ENCODE assay signal across 8 cellular contexts in genomic region chr3:129388791-129389571, GRCh38. TPM values are rescaled to one million over a fixed set of nuclear protein-coding genes. Genes with fewer than 3 reads are reported as not detected.
DNase-seq lines count a peak whose midpoint lies in the region; ATAC-seq, FAIRE-seq and TF ChIP-seq lines count a peak whose summit lies in the region.
"Not testable (repeated sequence)": the region's sequence is repeated elsewhere in the genome, so short reads cannot be mapped to it uniquely, and the experiment has no call there.

No MANE protein-coding gene starts in this region.

- H4K20me1 ChIP-seq in K562 (replicated peaks; ENCODE audit: control insufficient read depth, insufficient read depth, low read length); hepatocyte (ENCODE audit: insufficient read depth, poor library complexity, severe bottlenecking): not testable (repeated sequence)

- TF ChIP-seq CTCF in AG04450 (IDR thresholded peaks at IDR 0.05; ENCODE audit: low read depth, low read length); HFF-Myc (IDR thresholded peaks at IDR 0.05; ENCODE audit: low read depth, low read length, missing control alignments); RWPE2 (IDR thresholded peaks at IDR 0.05; ENCODE audit: poor library complexity, severe bottlenecking); K562 (IDR thresholded peaks at IDR 0.05 in 2 of 3, conservative IDR thresholded peaks at IDR 0.05 in 1 of 3; ENCODE audit: insufficient read depth in 2 of 3, low read depth in 1 of 3, low read length in 3 of 3); esophagus squamous epithelium (IDR thresholded peaks at IDR 0.05); hepatocyte (IDR thresholded peaks at IDR 0.05; ENCODE audit: poor library complexity): not testable (repeated sequence)

- H2AFZ ChIP-seq in K562 (ENCODE audit: low read depth, low read length); hepatocyte: not testable (repeated sequence)

- intact Hi-C loops in K562 (cut with micrococcal nuclease): loop anchor here (10.0 kb wide), 1 partner anchor 216 kb away; the partner anchor contains the start of gene PLXND1
- intact Hi-C loops in esophagus squamous epithelium (cut with DNase I): not testable (repeated sequence)

- peaks cover 36 to 53% of the 10 kb centered on the region in 2 donors for H3K36me3 Mint-ChIP-seq in stimulated activated naive B cell treated with anti-CD40 and anti-IgM and Interleukin-4, amounts not matched to agents 10 μg/mL and 1 μg/mL and 100 μg/mL, for 72 hours

- peak; percentile 77 for ATAC-seq in RWPE2 (ENCODE audit: low read depth)
- ATAC-seq in K562; stimulated activated naive B cell treated with anti-CD40 and anti-IgM and Interleukin-4, amounts not matched to agents 10 μg/mL and 1 μg/mL and 100 μg/mL, for 72 hours (replicated peaks): not testable (repeated sequence)

- not testable (repeated sequence) for H3K9me2 ChIP-seq in hepatocyte (replicated peaks; ENCODE audit: insufficient read depth)

- BruUV-seq in K562 (replicated peaks; lab: Mats Ljungman, UMichigan): not testable (repeated sequence)

- H3K4me1 Mint-ChIP-seq in stimulated activated naive B cell treated with anti-CD40 and anti-IgM and Interleukin-4, amounts not matched to agents 10 μg/mL and 1 μg/mL and 100 μg/mL, for 72 hours: peaks cover 5 to 13% of the 10 kb centered on the region in 2 donors

- not testable (repeated sequence) for TF ChIP-seq EP300 in K562 (IDR thresholded peaks at IDR 0.05; ENCODE audit: low read length)

- peaks cover 35% of the 10 kb centered on the region for H3K36me3 ChIP-seq in RWPE2 (ENCODE audit: low read depth)
- H3K36me3 ChIP-seq in K562 (ENCODE audit: control insufficient read depth, insufficient read depth, low read length): peaks cover 51% of the 10 kb centered on the region; the same call in 2 of the 3 replicates
- peaks cover 0 to 78% (median 5%) of the 10 kb centered on the region in 3 donors for H3K36me3 ChIP-seq in esophagus squamous epithelium
- H3K36me3 ChIP-seq in hepatocyte (replicated peaks; ENCODE audit: insufficient read depth, low read depth): not testable (repeated sequence)

- not testable (repeated sequence) for H3K79me2 ChIP-seq in K562 (ENCODE audit: control insufficient read depth, insufficient read depth, low read length); hepatocyte

- DNase-seq in AG04450 (ENCODE audit: low read depth, low spot score) (peak; percentile 61), HFF-Myc (ENCODE audit: extremely low read depth, low read depth) (peak; percentile 53), myocyte (ENCODE audit: low read depth) (peak; percentile 45)
- not testable (repeated sequence) for DNase-seq in RWPE2 (ENCODE audit: low spot score); K562 (ENCODE audit: extremely low read depth in 1 of 4, low spot score in 3 of 4); esophagus squamous epithelium (lab: John Stamatoyannopoulos, UW); hepatocyte (ENCODE audit: low spot score); stimulated activated naive B cell treated with anti-CD40 and anti-IgM and Interleukin-4, amounts not matched to agents 10 μg/mL and 1 μg/mL and 100 μg/mL, for 72 hours

- WGBS in K562 (ENCODE audit: insufficient coverage, low coverage, missing lambda C conversion rate): 81% methylated on average over 4 of the region's 8 CpGs
- WGBS in esophagus squamous epithelium, 2 donors: 33 to 60% methylated on average over 6 to 7 of the region's 8 CpGs
- WGBS in hepatocyte (ENCODE audit: low lambda C conversion rate, missing lambda C conversion rate): 57% methylated on average over 8 of the region's 8 CpGs

- H3K4me3 ChIP-seq in AG04450 (ENCODE audit: low read depth, low read length); HFF-Myc (replicated peaks; ENCODE audit: low read depth, low read length); RWPE2 (ENCODE audit: severe bottlenecking); K562; esophagus squamous epithelium; hepatocyte: not testable (repeated sequence)

- CTCF ChIA-PET in AG04450 (lab: Charles Lee); K562 (lab: Yijun Ruan, JAX; ENCODE audit: low intra/inter-chr PET ratio): not testable (repeated sequence)

- POLR2A ChIA-PET in AG04450 (lab: Yijun Ruan, JAX) (interaction anchor here (1.3 kb wide), 1 partner anchor 217 kb away, joined by 4 read pairs; no protein-coding TSS in a partner anchor), K562 (lab: Yijun Ruan, JAX) (interaction anchor here (0.6 to 1.2 kb wide), 2 partner anchors 25 to 175 kb away, joined by 3 read pairs; no protein-coding TSS in a partner anchor)

- TF ChIP-seq RAD21 in K562 (CRISPR knock-in tag; conservative IDR thresholded peaks at IDR 0.05 in 1 of 2, IDR thresholded peaks at IDR 0.05 in 1 of 2): not testable (repeated sequence)

- not testable (repeated sequence) for H3K4me2 ChIP-seq in K562 (ENCODE audit: insufficient read depth, low read length); hepatocyte

- not testable (repeated sequence) for H3K9me1 ChIP-seq in K562 (ENCODE audit: control insufficient read depth, insufficient read depth, low read length)

- H3K27ac ChIP-seq in AG04450 (ENCODE audit: low read depth, low read length) (peak overlapping the region; percentile 94), RWPE2 (ENCODE audit: poor library complexity, severe bottlenecking) (peak overlapping the region; percentile 62), esophagus squamous epithelium (peak overlapping the region; percentile 56 to 79 (median 70)), hepatocyte (peak overlapping the region; percentile 46)
- H3K27ac ChIP-seq in K562 (ENCODE audit: extremely low read depth, low read depth, low read length): not testable (repeated sequence)

- H3K9ac ChIP-seq in K562 (ENCODE audit: insufficient read depth in 1 of 2, low read depth in 2 of 2, low read length in 2 of 2): not testable (repeated sequence)

- not testable (repeated sequence) for H3K4me3 Mint-ChIP-seq in stimulated activated naive B cell treated with anti-CD40 and anti-IgM and Interleukin-4, amounts not matched to agents 10 μg/mL and 1 μg/mL and 100 μg/mL, for 72 hours

- not testable (repeated sequence) for H3K27me3 Mint-ChIP-seq in stimulated activated naive B cell treated with anti-CD40 and anti-IgM and Interleukin-4, amounts not matched to agents 10 μg/mL and 1 μg/mL and 100 μg/mL, for 72 hours

- H3K9me3 Mint-ChIP-seq in stimulated activated naive B cell treated with anti-CD40 and anti-IgM and Interleukin-4, amounts not matched to agents 10 μg/mL and 1 μg/mL and 100 μg/mL, for 72 hours: not testable (repeated sequence)

- H3K4me1 ChIP-seq in RWPE2 (ENCODE audit: insufficient read depth, poor library complexity, severe bottlenecking); K562 (replicated peaks in 1 of 2; ENCODE audit: control insufficient read depth in 2 of 2, insufficient read depth in 2 of 2, low read length in 2 of 2); hepatocyte (ENCODE audit: insufficient read depth): not testable (repeated sequence)
- H3K4me1 ChIP-seq in esophagus squamous epithelium: peaks cover 3 to 67% (median 15%) of the 10 kb centered on the region in 3 donors

- FAIRE-seq in K562 (lab: Jason Lieb, UNC): peak; percentile 32

- in situ Hi-C loops in K562 (cut with MboI): loop anchor here (25.0 kb wide), 1 partner anchor 423 kb away; no protein-coding TSS in a partner anchor

- not testable (repeated sequence) for TF ChIP-seq POLR2A in K562 (conservative IDR thresholded peaks at IDR 0.05); esophagus squamous epithelium (IDR thresholded peaks at IDR 0.05)

- H3K27ac Mint-ChIP-seq in stimulated activated naive B cell treated with anti-CD40 and anti-IgM and Interleukin-4, amounts not matched to agents 10 μg/mL and 1 μg/mL and 100 μg/mL, for 72 hours: peak overlapping the region; percentile 52

- not testable (repeated sequence) for H3K9me3 ChIP-seq in AG04450 (ENCODE audit: control insufficient read depth, insufficient read depth, low read length); RWPE2 (ENCODE audit: severe bottlenecking); K562 (replicated peaks; ENCODE audit: control insufficient read depth, insufficient read depth, low read depth, low read length); esophagus squamous epithelium; hepatocyte (ENCODE audit: low read depth)

- H3K27me3 ChIP-seq in AG04450 (ENCODE audit: control insufficient read depth, insufficient read depth, low read length); RWPE2 (ENCODE audit: insufficient read depth, poor library complexity, severe bottlenecking); K562 (ENCODE audit: control insufficient read depth in 2 of 2, insufficient read depth in 2 of 2, low read length in 2 of 2); esophagus squamous epithelium; hepatocyte: not testable (repeated sequence)

RNA-seq across cellular contexts. Expression of gene EFCAB12, which starts 39.5 kb away (rescaled TPM):
- polyA plus RNA-seq in AG04450 (2011; rRNA removed) (0.07 and 0.19 TPM in 2 replicates), K562 (2011; rRNA removed) (0.56 and 0.57 TPM in 2 replicates), K562 (2014; fragmentation: Illumina TruSeq; extraction: Trizol) (0.76 and 0.95 TPM in 2 replicates), K562 (2014; fragmentation: Nextera tagmentation; extraction: Ambion mirVana) (under 1 TPM in 1 of 2 experiments, not detected in 1; 0.08 TPM), K562 (2014; rRNA removed) (0.56 and 0.69 TPM in 2 replicates), hepatocyte (0.19 and 1.5 TPM in 2 replicates)
- 0.18 and 0.22 TPM in 2 replicates for polyA minus RNA-seq in AG04450 (2011; rRNA and poly(A)+ RNA removed)
- total RNA-seq in K562 (2011; cell fraction: chromatin; rRNA removed; ENCODE audit: low replicate concordance): 2.6 and 4.9 TPM in 2 replicates
- total RNA-seq in K562 (2011; cell fraction: nucleolus; rRNA removed): 1.3 and 1.5 TPM in 2 replicates
- total RNA-seq in K562 (2011; cell fraction: nucleoplasm; rRNA removed): 2.2 and 4.1 TPM in 2 replicates
- total RNA-seq in K562 (2014; rRNA removed) (0.45 and 0.54 TPM in 2 replicates), K562 (2014; rRNA removed; fragmentation: Illumina TruSeq; extraction: Trizol) (0.29 and 0.44 TPM in 2 replicates), K562 (2015; rRNA removed; fragmentation: Illumina TruSeq; extraction: Trizol) (0.72 and 0.76 TPM in 2 replicates), K562 (2021) (0.95 and 1.1 TPM in 2 replicates), esophagus squamous epithelium (under 1 TPM in 1 of 4 donors, not detected in 3; under 0.01 TPM), hepatocyte (0.20 and 0.44 TPM in 2 replicates), myocyte (0.35 TPM in 1 of 2 replicates, not detected in the other)
- 0.31 and 0.46 TPM in 2 replicates for polyA plus RNA-seq in K562 (2011; cell fraction: cytosol; rRNA removed)
- polyA plus RNA-seq in K562 (2011; cell fraction: nucleus; rRNA removed): 2.7 and 8.5 TPM in 2 replicates
- 1.3 and 1.5 TPM in 2 replicates for polyA plus RNA-seq in K562 (2012)
- polyA minus RNA-seq in K562 (2011; rRNA and poly(A)+ RNA removed): 0.46 and 0.93 TPM in 2 replicates
- polyA minus RNA-seq in K562 (2011; cell fraction: cytosol; rRNA and poly(A)+ RNA removed): not detected in 2 replicates
- 1.4 and 1.5 TPM in 2 replicates for polyA minus RNA-seq in K562 (2011; cell fraction: nucleus; rRNA and poly(A)+ RNA removed)
- 0.10 TPM for polyA plus RNA-seq in myocyte (2012)

RNA-seq across cellular contexts. Expression of gene MBD4, which starts 50.8 kb away (rescaled TPM):
- 26.2 and 35.6 TPM in 2 replicates for polyA plus RNA-seq in AG04450 (2011; rRNA removed)
- 8.1 and 17.2 TPM in 2 replicates for polyA minus RNA-seq in AG04450 (2011; rRNA and poly(A)+ RNA removed)
- total RNA-seq in K562 (2011; cell fraction: chromatin; rRNA removed; ENCODE audit: low replicate concordance): 34.9 and 102 TPM in 2 replicates
- total RNA-seq in K562 (2011; cell fraction: nucleolus; rRNA removed): 20.8 and 23.4 TPM in 2 replicates
- 40.0 and 49.9 TPM in 2 replicates for total RNA-seq in K562 (2011; cell fraction: nucleoplasm; rRNA removed)
- 28.4 and 32.8 TPM in 2 replicates for total RNA-seq in K562 (2014; rRNA removed)
- total RNA-seq in K562 (2014; rRNA removed; fragmentation: Illumina TruSeq; extraction: Trizol): 41.7 and 49.6 TPM in 2 replicates
- total RNA-seq in K562 (2015; rRNA removed; fragmentation: Illumina TruSeq; extraction: Trizol): 47.4 and 55.1 TPM in 2 replicates
- total RNA-seq in K562 (2021): 36.3 and 37.9 TPM in 2 replicates
- polyA plus RNA-seq in K562 (2011; rRNA removed): 60.2 and 63.9 TPM in 2 replicates
- polyA plus RNA-seq in K562 (2011; cell fraction: cytosol; rRNA removed): 13.2 and 24.9 TPM in 2 replicates
- 94.0 and 147 TPM in 2 replicates for polyA plus RNA-seq in K562 (2011; cell fraction: nucleus; rRNA removed)
- polyA plus RNA-seq in K562 (2012): 27.5 and 38.7 TPM in 2 replicates
- 43.5 and 49.1 TPM in 2 replicates for polyA plus RNA-seq in K562 (2014; fragmentation: Illumina TruSeq; extraction: Trizol)
- polyA plus RNA-seq in K562 (2014; fragmentation: Nextera tagmentation; extraction: Ambion mirVana): 10 to 100 TPM; 13.3 to 16.6 TPM
- 39.0 and 48.0 TPM in 2 replicates for polyA plus RNA-seq in K562 (2014; rRNA removed)
- 46.8 and 52.4 TPM in 2 replicates for polyA minus RNA-seq in K562 (2011; rRNA and poly(A)+ RNA removed)
- polyA minus RNA-seq in K562 (2011; cell fraction: cytosol; rRNA and poly(A)+ RNA removed): 12.2 and 21.6 TPM in 2 replicates
- 42.0 and 96.6 TPM in 2 replicates for polyA minus RNA-seq in K562 (2011; cell fraction: nucleus; rRNA and poly(A)+ RNA removed)
- 10 to 100 TPM; 10.9 to 21.5 (median 17.6) TPM for total RNA-seq in esophagus squamous epithelium
- total RNA-seq in hepatocyte: 25.0 and 27.5 TPM in 2 replicates
- polyA plus RNA-seq in hepatocyte: 20.8 and 22.2 TPM in 2 replicates
- total RNA-seq in myocyte: 15.9 and 16.1 TPM in 2 replicates
- polyA plus RNA-seq in myocyte (2012): 15.8 TPM

RNA-seq across cellular contexts. Expression of gene IFT122, which starts 51.0 kb away (rescaled TPM):
- 14.0 and 14.3 TPM in 2 replicates for polyA plus RNA-seq in AG04450 (2011; rRNA removed)
- 31.4 and 48.7 TPM in 2 replicates for polyA minus RNA-seq in AG04450 (2011; rRNA and poly(A)+ RNA removed)
- 118 and 123 TPM in 2 replicates for total RNA-seq in K562 (2011; cell fraction: chromatin; rRNA removed; ENCODE audit: low replicate concordance)
- 58.6 and 64.5 TPM in 2 replicates for total RNA-seq in K562 (2011; cell fraction: nucleolus; rRNA removed)
- 64.7 and 77.3 TPM in 2 replicates for total RNA-seq in K562 (2011; cell fraction: nucleoplasm; rRNA removed)
- 7.0 and 8.8 TPM in 2 replicates for total RNA-seq in K562 (2014; rRNA removed)
- 7.1 and 8.4 TPM in 2 replicates for total RNA-seq in K562 (2014; rRNA removed; fragmentation: Illumina TruSeq; extraction: Trizol)
- 7.7 and 8.2 TPM in 2 replicates for total RNA-seq in K562 (2015; rRNA removed; fragmentation: Illumina TruSeq; extraction: Trizol)
- 11.1 and 12.9 TPM in 2 replicates for total RNA-seq in K562 (2021)
- 11.5 and 15.5 TPM in 2 replicates for polyA plus RNA-seq in K562 (2011; rRNA removed)
- polyA plus RNA-seq in K562 (2011; cell fraction: cytosol; rRNA removed): 11.0 and 12.7 TPM in 2 replicates
- polyA plus RNA-seq in K562 (2011; cell fraction: nucleus; rRNA removed): 45.8 and 67.6 TPM in 2 replicates
- polyA plus RNA-seq in K562 (2012): 12.8 and 21.8 TPM in 2 replicates
- 8.4 and 9.0 TPM in 2 replicates for polyA plus RNA-seq in K562 (2014; fragmentation: Illumina TruSeq; extraction: Trizol)
- polyA plus RNA-seq in K562 (2014; fragmentation: Nextera tagmentation; extraction: Ambion mirVana): 1 to 10 TPM; 2.4 to 7.0 TPM
- 9.6 and 11.1 TPM in 2 replicates for polyA plus RNA-seq in K562 (2014; rRNA removed)
- polyA minus RNA-seq in K562 (2011; rRNA and poly(A)+ RNA removed): 26.7 and 28.2 TPM in 2 replicates
- polyA minus RNA-seq in K562 (2011; cell fraction: cytosol; rRNA and poly(A)+ RNA removed): 7.8 and 15.9 TPM in 2 replicates
- polyA minus RNA-seq in K562 (2011; cell fraction: nucleus; rRNA and poly(A)+ RNA removed): 24.5 and 32.7 TPM in 2 replicates
- 10 to 100 TPM in 2 of 4 donors, 1 to 10 TPM in 2; 6.0 to 26.5 (median 11.5) TPM for total RNA-seq in esophagus squamous epithelium
- total RNA-seq in hepatocyte: 14.6 and 17.3 TPM in 2 replicates
- 11.4 and 15.6 TPM in 2 replicates for polyA plus RNA-seq in hepatocyte
- 8.1 and 10.7 TPM in 2 replicates for total RNA-seq in myocyte
- polyA plus RNA-seq in myocyte (2012): 21.7 TPM
